ENCODE assay signal across 13 cellular contexts in genomic region chr6:52307900-52308372, GRCh38. TPM values are rescaled to one million over a fixed set of nuclear protein-coding genes. Genes with fewer than 3 reads are reported as not detected.
A peak's percentile ranks its signal among the peaks of the same experiment; 100 is the strongest.
DNase-seq lines count a peak whose midpoint lies in the region; ATAC-seq and TF ChIP-seq lines count a peak whose summit lies in the region.
"Had no signal": no experiment of that assay in that cellular context is flagged by ENCODE, and none has a peak within 500 bp of the region (broad histone marks: within the 10 kb centered on the region; RNA-seq: fewer than 3 reads in every experiment).

No MANE protein-coding gene starts in this region.

- H3K4me3 ChIP-seq in HEK293 (ENCODE audit: low read depth, low read length): no peak overlapping the region
- H3K4me3 ChIP-seq in osteoblast (ENCODE audit: insufficient read depth, low read length): no peak overlapping the region
- H3K4me3 ChIP-seq: thoracic aorta had no signal

- intact Hi-C loops in CD14-positive monocyte (cut with micrococcal nuclease): loop anchor here (5.0 to 10.0 kb wide), 2 partner anchors 44 to 357 kb away; no protein-coding TSS in a partner anchor
- intact Hi-C loops in activated CD4-positive, alpha-beta memory T cell treated with anti-CD3 and anti-CD28 coated beads for 36 hours (cut with micrococcal nuclease): no loop called here

- no peaks in the 10 kb centered on the region for H3K79me2 ChIP-seq in osteoblast (ENCODE audit: insufficient read depth, low read length)

- TF ChIP-seq CTCF in CD14-positive monocyte (IDR thresholded peaks at IDR 0.05) (no peak), HEK293 (tag by site-specific recombination; IDR thresholded peaks at IDR 0.05) (no peak), osteoblast (IDR thresholded peaks at IDR 0.05; ENCODE audit: extremely low read depth, low read depth, low read length) (no peak)

- H3K4me1 Mint-ChIP-seq in CD14-positive monocyte (peaks cover 67% of the 10 kb centered on the region), memory B cell (peaks cover 42% of the 10 kb centered on the region)
- H3K4me1 Mint-ChIP-seq in activated CD4-positive, alpha-beta memory T cell treated with anti-CD3 and anti-CD28 coated beads for 36 hours (ENCODE audit: low read depth): peaks cover 63% of the 10 kb centered on the region

- H3K36me3 Mint-ChIP-seq in CD14-positive monocyte: peaks cover 0 to 7% of the 10 kb centered on the region in 2 donors
- H3K36me3 Mint-ChIP-seq in activated CD4-positive, alpha-beta memory T cell treated with anti-CD3 and anti-CD28 coated beads for 36 hours: no peaks in the 10 kb centered on the region
- no peaks in the 10 kb centered on the region for H3K36me3 Mint-ChIP-seq in memory B cell

- H3K4me3 Mint-ChIP-seq in CD14-positive monocyte (peak overlapping the region in 1 of 2 donors; percentile 55), memory B cell (peak overlapping the region; percentile 57)
- H3K4me3 Mint-ChIP-seq in activated CD4-positive, alpha-beta memory T cell treated with anti-CD3 and anti-CD28 coated beads for 36 hours: peak overlapping the region; percentile 30

- CTCF ChIA-PET in HEK293 (lab: Yijun Ruan, JAX): interaction anchor here (0.7 to 1.7 kb wide), 3 partner anchors 14 to 45 kb away, joined by 3 to 6 read pairs (median 4); no protein-coding TSS in a partner anchor
- CTCF ChIA-PET in activated CD4-positive, alpha-beta memory T cell treated with anti-CD3 and anti-CD28 coated beads for 36 hours (lab: Charles Lee): interaction anchor here (1.3 to 3.9 kb wide), 2 partner anchors 11 to 22 kb away, joined by 5 to 19 read pairs; partner anchors contain the start of gene MCM3

- H3K36me3 ChIP-seq in HEK293 (ENCODE audit: control insufficient read depth in 2 of 2, insufficient read depth in 1 of 2, low read length in 2 of 2): no peaks in the 10 kb centered on the region
- H3K36me3 ChIP-seq in osteoblast (ENCODE audit: insufficient read depth, low read length): no peaks in the 10 kb centered on the region
- H3K36me3 ChIP-seq: thoracic aorta had no signal

- no peaks in the 10 kb centered on the region for H3K27me3 ChIP-seq in osteoblast (ENCODE audit: insufficient read depth, low read length)

- H3K27ac ChIP-seq in HEK293 (ENCODE audit: extremely low read depth, low read depth, low read length) (no peak overlapping the region), osteoblast (ENCODE audit: low read depth, low read length) (no peak overlapping the region)
- H3K27ac ChIP-seq: thoracic aorta had no signal

- no peaks in the 10 kb centered on the region for H3K27me3 Mint-ChIP-seq in CD14-positive monocyte (ENCODE audit: low read depth in 3 of 3)
- no peaks in the 10 kb centered on the region for H3K27me3 Mint-ChIP-seq in activated CD4-positive, alpha-beta memory T cell treated with anti-CD3 and anti-CD28 coated beads for 36 hours
- H3K27me3 Mint-ChIP-seq in memory B cell: no peaks in the 10 kb centered on the region

- H2AFZ ChIP-seq in osteoblast (ENCODE audit: low read length): no peak overlapping the region

- DNase-seq in CD14-positive monocyte (ENCODE audit: low spot score) (no peak), memory B cell (ENCODE audit: low spot score in 2 of 2) (no peak), osteoblast (ENCODE audit: insufficient read length, low spot score, missing footprints) (no peak)
- no peak for DNase-seq in activated CD4-positive, alpha-beta memory T cell treated with anti-CD3 and anti-CD28 coated beads for 36 hours
- no peak for DNase-seq in activated effector memory CD4-positive, alpha-beta T cell treated with anti-CD3 and anti-CD28 coated beads, Interleukin-2, amount 50 U/mL, for 16 hours
- DNase-seq in stimulated activated CD4-positive, alpha-beta T cell treated with anti-CD3 and anti-CD28 coated beads, Interleukin-12 subunit alpha, Interleukin-12 subunit beta, amount 100 ng/mL, for 4 hours: no peak
- DNase-seq: COR-L47; effector CD8-positive, alpha-beta T cell; NCI-H1436; stimulated activated CD4-positive, alpha-beta T cell treated with anti-CD3 and anti-CD28 coated beads, Interleukin-2, amount 100 ng/mL, for 24 hours had no signal

- no peaks in the 10 kb centered on the region for H4K20me1 ChIP-seq in osteoblast (ENCODE audit: insufficient read depth, low read length)

- peak overlapping the region; percentile 74 to 98 (median 96) for H3K27ac Mint-ChIP-seq in CD14-positive monocyte
- peak overlapping the region; percentile 71 for H3K27ac Mint-ChIP-seq in activated CD4-positive, alpha-beta memory T cell treated with anti-CD3 and anti-CD28 coated beads for 36 hours
- peak overlapping the region; percentile 94 for H3K27ac Mint-ChIP-seq in memory B cell

- H3K9me3 Mint-ChIP-seq in CD14-positive monocyte: peaks cover 0 to 2% (median 0%) of the 10 kb centered on the region in 7 donors
- no peaks in the 10 kb centered on the region for H3K9me3 Mint-ChIP-seq in activated CD4-positive, alpha-beta memory T cell treated with anti-CD3 and anti-CD28 coated beads for 36 hours
- H3K9me3 Mint-ChIP-seq in memory B cell: no peaks in the 10 kb centered on the region

- H3K9me3 ChIP-seq in HEK293 (ENCODE audit: control insufficient read depth, insufficient read depth, low read depth, low read length) (no peaks in the 10 kb centered on the region), osteoblast (ENCODE audit: low read depth, low read length) (no peaks in the 10 kb centered on the region)
- H3K9me3 ChIP-seq: thoracic aorta had no signal

- ATAC-seq in memory B cell (ENCODE audit: low read depth): no peak
- no peak for ATAC-seq in HG02852 (IDR thresholded peaks at IDR 0.05; ENCODE audit: unreplicated experiment)

- H3K4me1 ChIP-seq in HEK293 (ENCODE audit: control insufficient read depth, insufficient read depth, low read length) (no peaks in the 10 kb centered on the region), osteoblast (ENCODE audit: insufficient read depth, low read length) (peaks cover 9% of the 10 kb centered on the region)

- POLR2A ChIA-PET in HEK293 (lab: Yijun Ruan, JAX): no interaction called here
- POLR2A ChIA-PET in activated CD4-positive, alpha-beta memory T cell treated with anti-CD3 and anti-CD28 coated beads for 36 hours (lab: Charles Lee): interaction anchor here (0.6 to 2.7 kb wide), 3 partner anchors 11 to 48 kb away, joined by 3 to 8 read pairs (median 4); partner anchors contain the start of gene MCM3

- H3K4me2 ChIP-seq in osteoblast (ENCODE audit: insufficient read depth, low read length): no peak overlapping the region

TF ChIP-seq in HEK293, 187 proteins besides CTCF, POLR2A, EP300 and RAD21:
- no peak for TF ChIP-seq ZNF292 (tag by site-specific recombination; IDR thresholded peaks at IDR 0.05; ENCODE audit: borderline replicate concordance, low read depth)
- TF ChIP-seq SCRT2 (tag by site-specific recombination; IDR thresholded peaks at IDR 0.05): peak; percentile 92
- TF ChIP-seq SCRT1 (tag by site-specific recombination; IDR thresholded peaks at IDR 0.05; ENCODE audit: borderline replicate concordance): 0 out of 2 replicates have a peak, but pooled peaks have one; percentile 40
TF ChIP-seq in HEK293: peak in this region for 2.

RNA-seq across cellular contexts. Expression of gene MCM3, which starts 23.4 kb away (rescaled TPM):
- polyA plus RNA-seq in CD14-positive monocyte: 10 to 100 TPM; 12.1 to 15.3 TPM
- 100 to 1,000 TPM; 231 to 244 TPM for total RNA-seq in activated CD4-positive, alpha-beta memory T cell treated with anti-CD3 and anti-CD28 coated beads for 36 hours
- 19.2 and 19.4 TPM in 2 replicates for total RNA-seq in osteoblast

RNA-seq across cellular contexts. Expression of gene PAQR8, which starts 54.0 kb away (rescaled TPM):
- 10 to 100 TPM in 1 of 2 donors, 1 to 10 TPM in 1; 6.8 to 17.4 TPM for polyA plus RNA-seq in CD14-positive monocyte
- 10 to 100 TPM; 11.2 to 12.2 TPM for total RNA-seq in activated CD4-positive, alpha-beta memory T cell treated with anti-CD3 and anti-CD28 coated beads for 36 hours
- total RNA-seq in osteoblast: 3.5 and 3.6 TPM in 2 replicates

Comparison
In these comparisons a context has a peak if more than half of its experiments do, and no peak if none do; other contexts are left out.
1. RNA of gene MCM3, which starts 23.4 kb away (total RNA-seq): 231 to 244 TPM in activated CD4-positive, alpha-beta memory T cell treated with anti-CD3 and anti-CD28 coated beads for 36 hours; 19.2 to 19.4 TPM in osteoblast; every median in the first group is over 10 times any median in the second.
2. Peak in every context shown above with its lines, with median percentiles within 50 percentile points of each other: H3K27ac Mint-ChIP-seq.